Comparison of ENCODE assay signal across 8 cellular contexts in the genomic region with DNA sequence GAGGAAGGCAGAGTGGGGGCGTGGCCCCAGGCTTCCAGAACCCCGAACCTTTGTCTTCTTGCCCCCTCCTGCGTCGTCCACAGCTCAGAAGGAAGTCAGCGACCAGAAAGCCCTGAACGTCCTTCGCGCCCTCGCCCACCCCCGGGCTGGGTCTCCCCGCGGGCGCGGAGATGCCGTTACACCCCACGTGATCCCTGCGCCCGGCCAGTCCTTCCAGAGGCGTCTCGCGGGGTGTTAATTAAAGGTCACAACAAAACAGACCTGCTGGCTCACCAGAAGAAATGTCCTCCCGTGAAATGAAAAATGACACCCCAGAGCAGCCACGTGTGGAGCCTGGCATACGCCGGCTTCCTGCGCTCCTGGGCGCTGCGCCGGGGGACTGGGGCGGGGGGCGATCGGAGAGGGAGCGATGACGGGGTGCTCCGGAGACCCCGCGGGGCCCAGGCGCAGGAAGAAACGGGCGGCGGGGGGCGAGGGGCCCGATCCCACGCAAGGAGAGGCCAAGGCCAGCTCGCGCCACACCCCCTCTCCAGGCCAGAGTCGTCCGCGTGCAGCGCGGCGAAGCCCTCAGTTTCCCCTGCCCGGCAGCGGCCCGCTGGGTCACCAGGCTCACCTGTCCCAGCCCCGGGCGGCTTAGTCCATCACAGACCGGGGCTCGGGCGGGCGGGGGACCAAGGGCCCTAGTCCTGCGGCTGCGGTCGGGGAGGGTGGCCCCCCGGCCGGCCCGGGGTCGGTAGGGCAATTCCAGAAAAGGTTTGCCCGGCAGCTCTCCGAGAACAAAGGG. TPM values are rescaled to one million over a fixed set of nuclear protein-coding genes. Genes with fewer than 3 reads are reported as not detected.
A peak's percentile ranks its signal among the peaks of the same experiment; 100 is the strongest.
DNase-seq lines count a peak whose midpoint lies in the region; ATAC-seq, FAIRE-seq and TF ChIP-seq lines count a peak whose summit lies in the region.

No MANE protein-coding gene starts in this region.

- in situ Hi-C loops in brain microvascular endothelial cell (cut with HindIII; ENCODE audit: low pct_ligation_motif_present, low sequenced_read_pairs) = no loop called here

- H3K79me2 ChIP-seq in keratinocyte (ENCODE audit: control insufficient read depth, insufficient read depth, low read length) = no peaks in the 10 kb centered on the region

- H4K20me1 ChIP-seq in keratinocyte (ENCODE audit: control insufficient read depth, extremely low read depth, insufficient read depth, low read length) = no peaks in the 10 kb centered on the region

- no peak overlapping the region for H3K27ac Mint-ChIP-seq in stimulated activated naive CD8-positive, alpha-beta T cell treated with anti-CD3 and anti-CD28 coated beads, Interleukin-15, amount 100 ng/mL, for 72 hours

- peaks cover 0 to 6% of the 10 kb centered on the region in 2 donors for H3K9me3 Mint-ChIP-seq in stimulated activated naive CD8-positive, alpha-beta T cell treated with anti-CD3 and anti-CD28 coated beads, Interleukin-15, amount 100 ng/mL, for 72 hours

- H3K4me1 Mint-ChIP-seq in stimulated activated naive CD8-positive, alpha-beta T cell treated with anti-CD3 and anti-CD28 coated beads, Interleukin-15, amount 100 ng/mL, for 72 hours = peaks cover 40% of the 10 kb centered on the region

- peak overlapping the region; percentile 78 for H3K4me3 ChIP-seq in brain microvascular endothelial cell (ENCODE audit: low read depth, low read length)
- H3K4me3 ChIP-seq in keratinocyte (ENCODE audit: control insufficient read depth in 2 of 3, extremely low read depth in 1 of 3, insufficient read depth in 2 of 3, low read depth in 1 of 3, low read length in 3 of 3) = peak overlapping the region; percentile 78 to 87 (median 82)

- H3K27ac ChIP-seq in brain microvascular endothelial cell (no peak overlapping the region), keratinocyte (ENCODE audit: control insufficient read depth, insufficient read depth, low read length) (no peak overlapping the region)

- H2AFZ ChIP-seq in keratinocyte (ENCODE audit: control insufficient read depth, low read length) = peak overlapping the region; percentile 88

- H3K9me1 ChIP-seq in keratinocyte (ENCODE audit: control insufficient read depth, extremely low read depth, insufficient read depth, low read length) = no peaks in the 10 kb centered on the region

- H3K4me1 ChIP-seq in keratinocyte (ENCODE audit: control insufficient read depth, extremely low read depth, insufficient read depth, low read length) = peaks cover 9% of the 10 kb centered on the region

- TF ChIP-seq CTCF in brain microvascular endothelial cell (IDR thresholded peaks at IDR 0.05; ENCODE audit: low read depth, low read length, missing control alignments) (no peak), keratinocyte (optimal IDR thresholded peaks at IDR 0.05 in 1 of 3, IDR thresholded peaks at IDR 0.05 in 1 of 3, conservative IDR thresholded peaks at IDR 0.05 in 1 of 3; ENCODE audit: extremely low read depth in 1 of 3, insufficient read depth in 2 of 3, low read length in 3 of 3) (no peak)

- H3K27me3 ChIP-seq in brain microvascular endothelial cell (replicated peaks) (no peaks in the 10 kb centered on the region), keratinocyte (ENCODE audit: control insufficient read depth, extremely low read depth, insufficient read depth, low read length) (peaks cover 7% of the 10 kb centered on the region)

- no peak for FAIRE-seq in keratinocyte (lab: Jason Lieb, UNC)

- peak; percentile 2 for ATAC-seq in stimulated activated naive CD8-positive, alpha-beta T cell treated with anti-CD3 and anti-CD28 coated beads, Interleukin-15, amount 100 ng/mL, for 72 hours
- no peak for ATAC-seq in GM19463 (IDR thresholded peaks at IDR 0.05; ENCODE audit: unreplicated experiment)

- H3K27me3 Mint-ChIP-seq in stimulated activated naive CD8-positive, alpha-beta T cell treated with anti-CD3 and anti-CD28 coated beads, Interleukin-15, amount 100 ng/mL, for 72 hours = peaks cover 81% of the 10 kb centered on the region

- dilution Hi-C loops in keratinocyte (cut with MboI; ENCODE audit: extremely low pct_ligation_motif_present, low sequenced_read_pairs) = no loop called here

- no peaks in the 10 kb centered on the region for H3K36me3 ChIP-seq in brain microvascular endothelial cell (replicated peaks)
- no peaks in the 10 kb centered on the region for H3K36me3 ChIP-seq in keratinocyte (ENCODE audit: control insufficient read depth in 2 of 2, extremely low read depth in 1 of 2, insufficient read depth in 2 of 2, low read length in 2 of 2)

- DNase-seq in activated T-cell treated with anti-CD3 and anti-CD28 coated beads, Interleukin-2, amount 50 U/mL, for 1 hour = peak; percentile 28
- no peak for DNase-seq in activated T-cell treated with anti-CD3 and anti-CD28 coated beads for 4 hours
- DNase-seq in NCI-H82 (lab: John Stamatoyannopoulos, UW) = peak; percentile 76
- DNase-seq in brain microvascular endothelial cell = no peak
- no peak for DNase-seq in keratinocyte (ENCODE audit: low read depth, low spot score)
- DNase-seq in stimulated activated naive CD8-positive, alpha-beta T cell treated with anti-CD3 and anti-CD28 coated beads, Interleukin-15, amount 100 ng/mL, for 72 hours = peak; percentile 24 to 36
- no peak for DNase-seq in MV-4-11 (lab: John Stamatoyannopoulos, UW)

- peak overlapping the region; percentile 61 for H3K9ac ChIP-seq in keratinocyte (ENCODE audit: control insufficient read depth, extremely low read depth, insufficient read depth, low read length)

- peak overlapping the region; percentile 84 for H3K4me2 ChIP-seq in keratinocyte (ENCODE audit: control insufficient read depth, extremely low read depth, insufficient read depth, low read depth, low read length)

- no peaks in the 10 kb centered on the region for H3K9me3 ChIP-seq in keratinocyte (ENCODE audit: control insufficient read depth, low read depth, low read length)

- peak overlapping the region; percentile 86 to 96 for H3K4me3 Mint-ChIP-seq in stimulated activated naive CD8-positive, alpha-beta T cell treated with anti-CD3 and anti-CD28 coated beads, Interleukin-15, amount 100 ng/mL, for 72 hours

RNA-seq across cellular contexts. Expression of a gene that starts 0.9 kb away (rescaled TPM):
- 0.58 to 0.91 TPM (median 0.80 TPM) in 3 replicates for polyA plus RNA-seq in keratinocyte
- polyA plus RNA-seq in keratinocyte (2011; ENCODE audit: low read depth) = 4.5 TPM
- polyA plus RNA-seq in keratinocyte (2011; cell fraction: cytosol; rRNA removed) = 1.0 and 1.7 TPM in 2 replicates
- 4.5 and 6.5 TPM in 2 replicates for polyA plus RNA-seq in keratinocyte (2011; cell fraction: nucleus; rRNA removed)
- 2.4 and 4.0 TPM in 2 replicates for polyA plus RNA-seq in keratinocyte (2012; ENCODE audit: low replicate concordance)
- 2.3 to 3.8 TPM (median 3.6 TPM) in 3 replicates for polyA minus RNA-seq in keratinocyte
- 5.6 TPM for polyA minus RNA-seq in keratinocyte (2011; cell fraction: cytosol; rRNA and poly(A)+ RNA removed)
- polyA minus RNA-seq in keratinocyte (2011; cell fraction: nucleus; rRNA and poly(A)+ RNA removed) = 10.0 and 18.8 TPM in 2 replicates

Comparison
In these comparisons a context has a peak if more than half of its experiments do, and no peak if none do; other contexts are left out.
1. DNase-seq: peak in activated T-cell treated with anti-CD3 and anti-CD28 coated beads, Interleukin-2, amount 50 U/mL, for 1 hour (single experiment), NCI-H82 (single experiment) and stimulated activated naive CD8-positive, alpha-beta T cell treated with anti-CD3 and anti-CD28 coated beads, Interleukin-15, amount 100 ng/mL, for 72 hours (2 of 2); none in activated T-cell treated with anti-CD3 and anti-CD28 coated beads for 4 hours (single experiment), brain microvascular endothelial cell (single experiment), keratinocyte (single experiment) and MV-4-11 (single experiment).